ENCODE assay signal across 8 cellular contexts in the genomic region with DNA sequence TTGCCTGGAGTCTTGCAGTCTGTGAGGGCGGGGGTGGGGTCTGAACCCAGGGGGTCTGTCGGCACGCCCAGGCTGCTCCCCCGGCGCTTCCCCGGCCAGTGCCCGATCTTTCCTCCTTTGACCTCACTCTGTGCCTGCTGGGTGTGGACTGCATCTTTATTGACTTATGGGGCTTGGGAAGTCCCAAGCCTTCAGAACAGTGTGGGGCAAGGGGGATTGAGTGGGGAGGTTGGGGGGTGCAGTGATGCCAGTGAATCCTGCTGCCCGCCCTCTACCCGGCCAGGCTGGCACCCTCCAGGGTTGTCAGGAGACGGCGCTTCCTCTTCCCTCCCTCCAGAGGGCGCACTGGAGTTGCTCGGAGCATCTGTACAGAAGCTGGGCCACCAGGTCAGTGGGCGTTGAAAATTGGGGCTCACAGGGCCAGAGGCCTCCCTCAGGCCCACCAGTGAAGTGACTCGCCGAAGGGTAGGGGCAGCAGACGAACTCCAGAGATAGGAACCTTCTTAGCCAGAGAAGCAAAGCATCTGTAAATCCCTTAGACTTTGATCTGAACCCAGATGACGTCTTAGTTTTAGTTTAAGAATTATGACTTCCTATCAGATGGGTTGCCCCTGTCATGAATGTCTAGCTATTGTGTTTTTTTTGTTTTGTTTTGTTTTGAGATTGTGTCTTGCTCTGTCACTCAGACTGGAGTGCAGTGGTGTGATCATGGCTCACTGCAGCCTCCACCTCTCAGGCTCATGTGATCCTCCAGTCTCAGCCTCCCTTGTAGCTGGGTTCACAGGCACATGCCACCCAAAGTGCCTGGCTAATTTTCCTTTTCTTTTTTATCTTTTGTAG.
DNase-seq lines count a peak whose midpoint lies in the region; ATAC-seq, FAIRE-seq and TF ChIP-seq lines count a peak whose summit lies in the region.

No MANE protein-coding gene starts in this region.

- FAIRE-seq in small intestine (lab: Jason Lieb, UNC): no peak

- 11 to 47% (median 20%) methylated on average over 18 of the region's 18 CpGs for WGBS in small intestine, 3 donors

- ATAC-seq in Right ventricle myocardium inferior (peak; percentile 38), HG02588 (IDR thresholded peaks at IDR 0.05; ENCODE audit: unreplicated experiment) (no peak)

- TF ChIP-seq CTCF in Peyer's patch (IDR thresholded peaks at IDR 0.05): peak; percentile 46 to 66 (median 58)
- peak; percentile 65 for TF ChIP-seq CTCF in cardiac muscle cell (IDR thresholded peaks at IDR 0.05; ENCODE audit: low read depth, low read length)

- H3K27me3 ChIP-seq in Peyer's patch (no peaks in the 10 kb centered on the region), cardiac muscle cell (no peaks in the 10 kb centered on the region), small intestine (ENCODE audit: control insufficient read depth in 2 of 2, insufficient read depth in 2 of 2, low read length in 2 of 2) (no peaks in the 10 kb centered on the region)

- H3K9me3 ChIP-seq in Peyer's patch (no peaks in the 10 kb centered on the region), cardiac muscle cell (ENCODE audit: low read depth) (no peaks in the 10 kb centered on the region), small intestine (ENCODE audit: control insufficient read depth, low read depth) (no peaks in the 10 kb centered on the region)

- intact Hi-C loops in Right ventricle myocardium inferior (cut with DNase I): no loop called here
- intact Hi-C loops in cardiac septum (cut with DNase I): no loop called here

- H3K27ac ChIP-seq in Peyer's patch (no peak overlapping the region), cardiac muscle cell (no peak overlapping the region), small intestine (ENCODE audit: low read depth in 1 of 2, low read length in 1 of 2) (no peak overlapping the region)

- peak; percentile 77 for DNase-seq in Right ventricle myocardium inferior (ENCODE audit: missing footprints)
- no peak for DNase-seq in cardiac septum (ENCODE audit: low spot score)
- DNase-seq in Peyer's patch: peak in 2 of 3 donors; percentile 66 to 67
- DNase-seq in activated effector memory CD4-positive, alpha-beta T cell treated with Interleukin-2 at 50 U/mL for 16 hours: peak; percentile 10
- peak; percentile 28 to 48 for DNase-seq in cardiac muscle cell (ENCODE audit: low read depth in 1 of 2, low spot score in 1 of 2)
- peak; percentile 56 for DNase-seq in small intestine
- DNase-seq in COLO829 (ENCODE audit: low spot score): no peak

- H3K4me3 ChIP-seq in Peyer's patch: no peak overlapping the region
- no peak overlapping the region for H3K4me3 ChIP-seq in cardiac muscle cell
- H3K4me3 ChIP-seq in small intestine (ENCODE audit: low read depth in 1 of 2, low read length in 2 of 2): no peak overlapping the region

- TF ChIP-seq POLR2A in Peyer's patch (IDR thresholded peaks at IDR 0.05): no peak

- H3K36me3 ChIP-seq in Peyer's patch: no peaks in the 10 kb centered on the region
- H3K36me3 ChIP-seq in cardiac muscle cell: no peaks in the 10 kb centered on the region
- no peaks in the 10 kb centered on the region for H3K36me3 ChIP-seq in small intestine (ENCODE audit: control insufficient read depth in 2 of 2, insufficient read depth in 2 of 2, low read length in 2 of 2)

- H3K4me1 ChIP-seq in Peyer's patch (peaks cover 0 to under 1% (median 0%) of the 10 kb centered on the region in 4 donors), cardiac muscle cell (ENCODE audit: low read depth) (peaks cover 18% of the 10 kb centered on the region), small intestine (ENCODE audit: control insufficient read depth in 2 of 2, insufficient read depth in 1 of 2, low read depth in 1 of 2, low read length in 1 of 2) (no peaks in the 10 kb centered on the region)

Comparison
In these comparisons a context has a peak if more than half of its experiments do, and no peak if none do; other contexts are left out.
1. DNase-seq: peak in Right ventricle myocardium inferior (single experiment), Peyer's patch (2 of 3), activated effector memory CD4-positive, alpha-beta T cell treated with Interleukin-2 at 50 U/mL for 16 hours (single experiment), cardiac muscle cell (2 of 2) and small intestine (single experiment); none in cardiac septum (single experiment) and COLO829 (single experiment).